ENCODE assay signal across 1 cellular context in genomic region chr4:52051615-52052474, GRCh38.
TF ChIP-seq lines count a peak whose summit lies in the region.

No MANE protein-coding gene starts in this region.

TF ChIP-seq in HepG2, 621 proteins besides CTCF, POLR2A, EP300 and RAD21 (continued from another document and continues in another):
- TF ChIP-seq BRF2 (CRISPR knock-in tag; IDR thresholded peaks at IDR 0.05) (no peak; the same call in 1 of the 2 replicates), ZNF468 (CRISPR knock-in tag; IDR thresholded peaks at IDR 0.05) (no peak), CEBPG (CRISPR knock-in tag; IDR thresholded peaks at IDR 0.05) (no peak), KAT8 (CRISPR knock-in tag; IDR thresholded peaks at IDR 0.05) (0 out of 2 replicates have a peak, but pooled peaks have one; percentile 11), ZNF552 (CRISPR knock-in tag; IDR thresholded peaks at IDR 0.05; ENCODE audit: borderline replicate concordance) (peak; percentile 62; the same call in 1 of the 2 replicates), ZNF275 (CRISPR knock-in tag; IDR thresholded peaks at IDR 0.05; ENCODE audit: borderline replicate concordance) (peak; percentile 51; the same call in 1 of the 2 replicates), ZNF264 (CRISPR knock-in tag; IDR thresholded peaks at IDR 0.05) (0 out of 2 replicates have a peak, but pooled peaks have one; percentile 39), PHF8 (CRISPR knock-in tag; IDR thresholded peaks at IDR 0.05) (peak; percentile 74), FOXO4 (CRISPR knock-in tag; conservative IDR thresholded peaks at IDR 0.05) (no peak), YEATS4 (CRISPR knock-in tag; IDR thresholded peaks at IDR 0.05; ENCODE audit: borderline replicate concordance) (peak; percentile 53; the same call in 1 of the 2 replicates), ZFP36 (IDR thresholded peaks at IDR 0.05; ENCODE audit: borderline replicate concordance, low read depth, low read length, partially characterized antibody) (no peak), KLF12 (CRISPR knock-in tag; IDR thresholded peaks at IDR 0.05; ENCODE audit: borderline replicate concordance) (0 out of 2 replicates have a peak, but pooled peaks have one; percentile 13), WIZ (CRISPR knock-in tag; IDR thresholded peaks at IDR 0.05) (0 out of 2 replicates have a peak, but pooled peaks have one; percentile 44), ZMYM4 (CRISPR knock-in tag; IDR thresholded peaks at IDR 0.05) (0 out of 2 replicates have a peak, but pooled peaks have one; percentile 17), ZNF234 (CRISPR knock-in tag; conservative IDR thresholded peaks at IDR 0.05) (peak; percentile 45; the same call in 1 of the 2 replicates), MXD4 (CRISPR knock-in tag; IDR thresholded peaks at IDR 0.05) (peak; percentile 30; the same call in 1 of the 2 replicates), PTBP1 (IDR thresholded peaks at IDR 0.05; ENCODE audit: low read depth, low read length, poor library complexity, severe bottlenecking) (no peak), TBX2 (CRISPR knock-in tag; IDR thresholded peaks at IDR 0.05; ENCODE audit: borderline replicate concordance) (peak; percentile 35; the same call in 1 of the 2 replicates), NONO (IDR thresholded peaks at IDR 0.05) (no peak), NONO (CRISPR knock-in tag; conservative IDR thresholded peaks at IDR 0.05) (peak; percentile 50; the same call in 1 of the 2 replicates), KDM6A (CRISPR knock-in tag; IDR thresholded peaks at IDR 0.05; ENCODE audit: low read depth) (no peak), RBFOX2 (IDR thresholded peaks at IDR 0.05; ENCODE audit: low read depth, low read length) (0 out of 2 replicates have a peak, but pooled peaks have one; percentile 35), SKI (IDR thresholded peaks at IDR 0.05; ENCODE audit: partially characterized antibody) (peak; percentile 25), ETS1 (CRISPR knock-in tag; IDR thresholded peaks at IDR 0.05) (no peak), MXI1 (IDR thresholded peaks at IDR 0.05; ENCODE audit: borderline replicate concordance, low read depth, low read length) (peak; percentile 94; the same call in 2 of the 3 replicates), ZNF512B (CRISPR knock-in tag; IDR thresholded peaks at IDR 0.05; ENCODE audit: borderline replicate concordance) (0 out of 2 replicates have a peak, but pooled peaks have one; percentile 57), TRIM22 (IDR thresholded peaks at IDR 0.05) (no peak), TAF1 (CRISPR knock-in tag; IDR thresholded peaks at IDR 0.05) (peak; percentile 67; the same call in 1 of the 2 replicates), SP5 (CRISPR knock-in tag; IDR thresholded peaks at IDR 0.05; ENCODE audit: borderline replicate concordance, low read depth) (no peak), ZMYM3 (CRISPR knock-in tag; IDR thresholded peaks at IDR 0.05) (peak; percentile 11; the same call in 1 of the 2 replicates), SMAD9 (CRISPR knock-in tag; IDR thresholded peaks at IDR 0.05) (no peak), YEATS2 (CRISPR knock-in tag; IDR thresholded peaks at IDR 0.05; ENCODE audit: borderline replicate concordance) (0 out of 2 replicates have a peak, but pooled peaks have one; percentile 6), MAF1 (CRISPR knock-in tag; IDR thresholded peaks at IDR 0.05; ENCODE audit: borderline replicate concordance) (no peak), ZNF557 (CRISPR knock-in tag; IDR thresholded peaks at IDR 0.05) (peak; percentile 51; the same call in 1 of the 2 replicates), RFX3 (CRISPR knock-in tag; IDR thresholded peaks at IDR 0.05) (peak; percentile 89), SP1 (IDR thresholded peaks at IDR 0.05) (no peak), SP1 (CRISPR knock-in tag; IDR thresholded peaks at IDR 0.05) (no peak), ZNF280D (CRISPR knock-in tag; IDR thresholded peaks at IDR 0.05) (peak; percentile 64; the same call in 1 of the 2 replicates), FOXJ3 (CRISPR knock-in tag; IDR thresholded peaks at IDR 0.05; ENCODE audit: borderline replicate concordance) (no peak)
- TF ChIP-seq, protein P1, sequence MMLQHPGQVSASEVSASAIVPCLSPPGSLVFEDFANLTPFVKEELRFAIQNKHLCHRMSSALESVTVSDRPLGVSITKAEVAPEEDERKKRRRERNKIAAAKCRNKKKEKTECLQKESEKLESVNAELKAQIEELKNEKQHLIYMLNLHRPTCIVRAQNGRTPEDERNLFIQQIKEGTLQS (CRISPR knock-in tag; IDR thresholded peaks at IDR 0.05) = no peak
- TF ChIP-seq, protein P2, sequence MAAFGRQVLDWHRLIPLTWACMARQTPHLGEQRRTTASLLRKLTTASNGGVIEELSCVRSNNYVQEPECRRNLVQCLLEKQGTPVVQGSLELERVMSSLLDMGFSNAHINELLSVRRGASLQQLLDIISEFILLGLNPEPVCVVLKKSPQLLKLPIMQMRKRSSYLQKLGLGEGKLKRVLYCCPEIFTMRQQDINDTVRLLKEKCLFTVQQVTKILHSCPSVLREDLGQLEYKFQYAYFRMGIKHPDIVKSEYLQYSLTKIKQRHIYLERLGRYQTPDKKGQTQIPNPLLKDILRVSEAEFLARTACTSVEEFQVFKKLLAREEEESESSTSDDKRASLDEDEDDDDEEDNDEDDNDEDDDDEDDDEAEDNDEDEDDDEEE (CRISPR knock-in tag; IDR thresholded peaks at IDR 0.05) = peak; percentile 73; the same call in 1 of the 2 replicates
- TF ChIP-seq, protein P3, sequence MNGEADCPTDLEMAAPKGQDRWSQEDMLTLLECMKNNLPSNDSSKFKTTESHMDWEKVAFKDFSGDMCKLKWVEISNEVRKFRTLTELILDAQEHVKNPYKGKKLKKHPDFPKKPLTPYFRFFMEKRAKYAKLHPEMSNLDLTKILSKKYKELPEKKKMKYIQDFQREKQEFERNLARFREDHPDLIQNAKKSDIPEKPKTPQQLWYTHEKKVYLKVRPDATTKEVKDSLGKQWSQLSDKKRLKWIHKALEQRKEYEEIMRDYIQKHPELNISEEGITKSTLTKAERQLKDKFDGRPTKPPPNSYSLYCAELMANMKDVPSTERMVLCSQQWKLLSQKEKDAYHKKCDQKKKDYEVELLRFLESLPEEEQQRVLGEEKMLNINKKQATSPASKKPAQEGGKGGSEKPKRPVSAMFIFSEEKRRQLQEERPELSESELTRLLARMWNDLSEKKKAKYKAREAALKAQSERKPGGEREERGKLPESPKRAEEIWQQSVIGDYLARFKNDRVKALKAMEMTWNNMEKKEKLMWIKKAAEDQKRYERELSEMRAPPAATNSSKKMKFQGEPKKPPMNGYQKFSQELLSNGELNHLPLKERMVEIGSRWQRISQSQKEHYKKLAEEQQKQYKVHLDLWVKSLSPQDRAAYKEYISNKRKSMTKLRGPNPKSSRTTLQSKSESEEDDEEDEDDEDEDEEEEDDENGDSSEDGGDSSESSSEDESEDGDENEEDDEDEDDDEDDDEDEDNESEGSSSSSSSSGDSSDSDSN (CRISPR knock-in tag; IDR thresholded peaks at IDR 0.05) = peak; percentile 83; the same call in 1 of the 2 replicates
- TF ChIP-seq, protein P4, sequence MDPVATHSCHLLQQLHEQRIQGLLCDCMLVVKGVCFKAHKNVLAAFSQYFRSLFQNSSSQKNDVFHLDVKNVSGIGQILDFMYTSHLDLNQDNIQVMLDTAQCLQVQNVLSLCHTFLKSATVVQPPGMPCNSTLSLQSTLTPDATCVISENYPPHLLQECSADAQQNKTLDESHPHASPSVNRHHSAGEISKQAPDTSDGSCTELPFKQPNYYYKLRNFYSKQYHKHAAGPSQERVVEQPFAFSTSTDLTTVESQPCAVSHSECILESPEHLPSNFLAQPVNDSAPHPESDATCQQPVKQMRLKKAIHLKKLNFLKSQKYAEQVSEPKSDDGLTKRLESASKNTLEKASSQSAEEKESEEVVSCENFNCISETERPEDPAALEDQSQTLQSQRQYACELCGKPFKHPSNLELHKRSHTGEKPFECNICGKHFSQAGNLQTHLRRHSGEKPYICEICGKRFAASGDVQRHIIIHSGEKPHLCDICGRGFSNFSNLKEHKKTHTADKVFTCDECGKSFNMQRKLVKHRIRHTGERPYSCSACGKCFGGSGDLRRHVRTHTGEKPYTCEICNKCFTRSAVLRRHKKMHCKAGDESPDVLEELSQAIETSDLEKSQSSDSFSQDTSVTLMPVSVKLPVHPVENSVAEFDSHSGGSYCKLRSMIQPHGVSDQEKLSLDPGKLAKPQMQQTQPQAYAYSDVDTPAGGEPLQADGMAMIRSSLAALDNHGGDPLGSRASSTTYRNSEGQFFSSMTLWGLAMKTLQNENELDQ (CRISPR knock-in tag; IDR thresholded peaks at IDR 0.05; ENCODE audit: borderline replicate concordance) = no peak
